14 cellular contexts compared by ENCODE assay signal in genomic region chr9:2336055-2336454, GRCh38.
DNase-seq lines count a peak whose midpoint lies in the region; ATAC-seq, FAIRE-seq and TF ChIP-seq lines count a peak whose summit lies in the region.
"Had no signal": no experiment of that assay in that cellular context is flagged by ENCODE, and none has a peak within 500 bp of the region (broad histone marks: within the 10 kb centered on the region; RNA-seq: fewer than 3 reads in every experiment).

No MANE protein-coding gene starts in this region.

- ATAC-seq in CD4-positive, alpha-beta T cell (ENCODE audit: poor library complexity): no peak
- no peak for ATAC-seq in GM18517 (IDR thresholded peaks at IDR 0.05; ENCODE audit: unreplicated experiment)
- ATAC-seq: activated CD4-positive, CD25-positive, alpha-beta regulatory T cell treated with anti-CD3 and anti-CD28 coated beads, Interleukin-2, amount 50 U/mL, for 24 hours; activated naive CD4-positive, alpha-beta T cell treated with anti-CD3 and anti-CD28 coated beads, Interleukin-2, amount 50 U/mL, for 72 hours had no signal

- POLR2A ChIA-PET in CD4-positive, alpha-beta T cell (lab: Charles Lee): no interaction called here

- no peak overlapping the region for H3K27ac Mint-ChIP-seq in CD4-positive, alpha-beta T cell
- H3K27ac Mint-ChIP-seq: activated naive CD4-positive, alpha-beta T cell treated with anti-CD3 and anti-CD28 coated beads, Interleukin-2, amount 50 U/mL, for 72 hours; IgD-negative memory B cell; memory B cell had no signal

- intact Hi-C loops in CD4-positive, alpha-beta T cell (cut with DNase I, micrococcal nuclease): no loop called here

- in situ Hi-C loops in SK-MEL-5 (cut with HindIII; ENCODE audit: low pct_unique_long_range_greater_than_20kb, low sequenced_read_pairs): no loop called here

- H3K4me2 ChIP-seq in hepatocyte: no peak overlapping the region

- no peak overlapping the region for H3K4me3 ChIP-seq in hepatocyte
- H3K4me3 ChIP-seq: spleen had no signal

- no peaks in the 10 kb centered on the region for H3K9me3 ChIP-seq in hepatocyte (ENCODE audit: low read depth)
- H3K9me3 ChIP-seq in CD4-positive, alpha-beta T cell (ENCODE audit: control insufficient read depth, low read length): no peaks in the 10 kb centered on the region
- H3K9me3 ChIP-seq: spleen had no signal

- no peak overlapping the region for H3K27ac ChIP-seq in hepatocyte
- no peak overlapping the region for H3K27ac ChIP-seq in CD4-positive, alpha-beta T cell (ENCODE audit: low read depth, low read length)

- H3K4me1 ChIP-seq in hepatocyte (ENCODE audit: insufficient read depth): peaks cover 15% of the 10 kb centered on the region

- H3K9me3 Mint-ChIP-seq in CD4-positive, alpha-beta T cell: no peaks in the 10 kb centered on the region
- H3K9me3 Mint-ChIP-seq: activated naive CD4-positive, alpha-beta T cell treated with anti-CD3 and anti-CD28 coated beads, Interleukin-2, amount 50 U/mL, for 72 hours; IgD-negative memory B cell; memory B cell had no signal

- peak; percentile 28 for TF ChIP-seq CTCF in hepatocyte (IDR thresholded peaks at IDR 0.05; ENCODE audit: poor library complexity)
- no peak for TF ChIP-seq CTCF in CD4-positive, alpha-beta T cell (IDR thresholded peaks at IDR 0.05)

- WGBS in hepatocyte (ENCODE audit: low lambda C conversion rate, missing lambda C conversion rate): 80% methylated on average over 4 of the region's 4 CpGs

- no peaks in the 10 kb centered on the region for H3K9me2 ChIP-seq in hepatocyte (replicated peaks; ENCODE audit: insufficient read depth)

- H3K36me3 ChIP-seq in hepatocyte (replicated peaks; ENCODE audit: insufficient read depth, low read depth): no peaks in the 10 kb centered on the region
- H3K36me3 ChIP-seq: spleen had no signal

- no peaks in the 10 kb centered on the region for H4K20me1 ChIP-seq in hepatocyte (ENCODE audit: insufficient read depth, poor library complexity, severe bottlenecking)

- no peaks in the 10 kb centered on the region for H3K79me2 ChIP-seq in hepatocyte

- no peak for FAIRE-seq in GM12891 (lab: Jason Lieb, UNC)

- no peaks in the 10 kb centered on the region for H3K27me3 ChIP-seq in hepatocyte
- no peaks in the 10 kb centered on the region for H3K27me3 ChIP-seq in CD4-positive, alpha-beta T cell (ENCODE audit: control insufficient read depth, insufficient read depth, low read length)
- H3K27me3 ChIP-seq: spleen had no signal

- no peak overlapping the region for H2AFZ ChIP-seq in hepatocyte

- DNase-seq in AG08395 (ENCODE audit: low spot score): peak; percentile 9
- peak; percentile 1 for DNase-seq in GM12891 (ENCODE audit: insufficient read length, low spot score)
- DNase-seq in SK-MEL-5 (ENCODE audit: low read depth, low spot score): peak; percentile 76
- no peak for DNase-seq in hepatocyte (ENCODE audit: low spot score)
- DNase-seq in mesenteric fat pad (ENCODE audit: low spot score): no peak
- DNase-seq in CD4-positive, alpha-beta T cell: no peak
- DNase-seq in stimulated activated CD4-positive, alpha-beta T cell treated with anti-CD3 and anti-CD28 coated beads, Interleukin-1b, Interleukin-23, amount 100 ng/mL, for 48 hours: no peak
- DNase-seq: spleen; stimulated activated naive CD4-positive, alpha-beta T cell treated with Interleukin-2 at 50 U/mL for 16 hours had no signal

- CTCF ChIA-PET in CD4-positive, alpha-beta T cell (lab: Charles Lee): no interaction called here

- no peak for TF ChIP-seq POLR2A in GM12891 (IDR thresholded peaks at IDR 0.05; ENCODE audit: low read depth, low read length)

- no peaks in the 10 kb centered on the region for H3K4me1 Mint-ChIP-seq in CD4-positive, alpha-beta T cell (ENCODE audit: low read depth)
- H3K4me1 Mint-ChIP-seq: IgD-negative memory B cell had no signal

- H3K36me3 Mint-ChIP-seq in CD4-positive, alpha-beta T cell (ENCODE audit: low read depth): no peaks in the 10 kb centered on the region
- H3K36me3 Mint-ChIP-seq: activated naive CD4-positive, alpha-beta T cell treated with anti-CD3 and anti-CD28 coated beads, Interleukin-2, amount 50 U/mL, for 72 hours; IgD-negative memory B cell; memory B cell had no signal

- no peak overlapping the region for H3K4me3 Mint-ChIP-seq in CD4-positive, alpha-beta T cell
- H3K4me3 Mint-ChIP-seq: IgD-negative memory B cell, memory B cell had no signal

- peaks cover 7% of the 10 kb centered on the region for H3K27me3 Mint-ChIP-seq in CD4-positive, alpha-beta T cell

TF ChIP-seq in GM12891, 5 proteins besides CTCF, POLR2A, EP300 and RAD21:
- TF ChIP-seq PAX5 (IDR thresholded peaks at IDR 0.05; ENCODE audit: insufficient read depth, low read length, severe bottlenecking): no peak
- TF ChIP-seq POLR2AphosphoS5 (IDR thresholded peaks at IDR 0.05; ENCODE audit: low read depth, low read length): no peak
- TF ChIP-seq POU2F2 (IDR thresholded peaks at IDR 0.05; ENCODE audit: low read depth, low read length): no peak
- no peak for TF ChIP-seq TAF1 (IDR thresholded peaks at IDR 0.05; ENCODE audit: low read depth, low read length)
- no peak for TF ChIP-seq SPI1 (IDR thresholded peaks at IDR 0.05; ENCODE audit: low read depth, low read length)

Comparison
In these comparisons a context has a peak if more than half of its experiments do, and no peak if none do; other contexts are left out.
1. DNase-seq: peak in AG08395 (single experiment), GM12891 (single experiment) and SK-MEL-5 (single experiment); none in hepatocyte (single experiment), mesenteric fat pad (single experiment), CD4-positive, alpha-beta T cell (0 of 10) and stimulated activated CD4-positive, alpha-beta T cell treated with anti-CD3 and anti-CD28 coated beads, Interleukin-1b, Interleukin-23, amount 100 ng/mL, for 48 hours (single experiment).